ENCODE assay signal across 9 cellular contexts in genomic region chr11:6635082-6635932, GRCh38. TPM values are rescaled to one million over a fixed set of nuclear protein-coding genes. Genes with fewer than 3 reads are reported as not detected.
DNase-seq lines count a peak whose midpoint lies in the region; ATAC-seq and TF ChIP-seq lines count a peak whose summit lies in the region.
"Had no signal": no experiment of that assay in that cellular context is flagged by ENCODE, and none has a peak within 500 bp of the region (broad histone marks: within the 10 kb centered on the region; RNA-seq: fewer than 3 reads in every experiment).

No MANE protein-coding gene starts in this region.

- WGBS in esophagus squamous epithelium, 2 donors, result 54 to 64% methylated on average over 9 to 10 of the region's 10 CpGs

- H3K9ac ChIP-seq in muscle layer of colon (ENCODE audit: low read length), result peak overlapping the region; percentile 23

- H3K36me3 ChIP-seq in esophagus squamous epithelium, result peaks cover 0 to 35% (median 0%) of the 10 kb centered on the region in 3 donors
- peaks cover 44% of the 10 kb centered on the region for H3K36me3 ChIP-seq in muscle layer of colon (ENCODE audit: insufficient read depth, low read length)

- intact Hi-C loops in esophagus squamous epithelium (cut with DNase I), result no loop called here

- H3K4me1 ChIP-seq in esophagus squamous epithelium (peaks cover 8 to 62% (median 20%) of the 10 kb centered on the region in 3 donors), muscle layer of colon (ENCODE audit: insufficient read depth, low read length) (peaks cover 55% of the 10 kb centered on the region)

- TF ChIP-seq POLR2A in esophagus squamous epithelium (IDR thresholded peaks at IDR 0.05), result no peak

- peak; percentile 86 to 87 for DNase-seq in AML-193 (lab: John Stamatoyannopoulos, UW)
- DNase-seq in NOMO-1 (lab: John Stamatoyannopoulos, UW; ENCODE audit: unreplicated experiment in 2 of 2), result peak; percentile 86 to 91
- DNase-seq in esophagus squamous epithelium (lab: John Stamatoyannopoulos, UW), result no peak
- DNase-seq in RPMI8226, result no peak
- DNase-seq in activated CD4-positive, alpha-beta T cell treated with anti-CD3 and anti-CD28 coated beads for 1 hour, result no peak
- DNase-seq in T-helper 2 cell, result no peak
- DNase-seq: DND-41 had no signal

- peak overlapping the region in 3 of 4 donors; percentile 61 to 72 (median 63) for H3K27ac ChIP-seq in esophagus squamous epithelium
- H3K27ac ChIP-seq in muscle layer of colon (ENCODE audit: low read depth, low read length), result peak overlapping the region; percentile 67

- H3K27me3 ChIP-seq in esophagus squamous epithelium, result peaks cover 0 to 18% (median 0%) of the 10 kb centered on the region in 4 donors
- H3K27me3 ChIP-seq in muscle layer of colon (ENCODE audit: control insufficient read depth in 1 of 2, insufficient read depth in 2 of 2, low read length in 2 of 2), result no peaks in the 10 kb centered on the region

- no peak for ATAC-seq in GM18909 (IDR thresholded peaks at IDR 0.05; ENCODE audit: poor library complexity, unreplicated experiment)

- H3K4me3 ChIP-seq in esophagus squamous epithelium, result no peak overlapping the region
- H3K4me3 ChIP-seq in muscle layer of colon (ENCODE audit: low read depth in 1 of 2, low read length in 2 of 2), result no peak overlapping the region

- H3K9me3 ChIP-seq in esophagus squamous epithelium (no peaks in the 10 kb centered on the region), muscle layer of colon (ENCODE audit: low read length) (no peaks in the 10 kb centered on the region)

- no peak for TF ChIP-seq CTCF in esophagus squamous epithelium (IDR thresholded peaks at IDR 0.05)

RNA-seq across cellular contexts. Expression of gene TPP1, which starts 16.1 kb away (rescaled TPM):
- total RNA-seq in esophagus squamous epithelium, result 10 to 100 TPM; 15.4 to 34.9 (median 27.8) TPM

RNA-seq across cellular contexts. Expression of gene DCHS1, which starts 20.3 kb away (rescaled TPM):
- total RNA-seq in esophagus squamous epithelium, result 1 to 10 TPM; 1.1 to 9.9 (median 2.3) TPM

RNA-seq across cellular contexts. Expression of gene TAF10, which starts 23.3 kb away (rescaled TPM):
- 10 to 100 TPM; 31.9 to 69.2 (median 48.6) TPM for total RNA-seq in esophagus squamous epithelium

RNA-seq across cellular contexts. Expression of gene ILK, which starts 31.7 kb away (rescaled TPM):
- 100 to 1,000 TPM in 1 of 4 donors, 10 to 100 TPM in 3; 34.5 to 128 (median 49.5) TPM for total RNA-seq in esophagus squamous epithelium

RNA-seq across cellular contexts. Expression of gene RRP8, which starts 31.9 kb away (rescaled TPM):
- total RNA-seq in esophagus squamous epithelium, result 10 to 100 TPM; 10.9 to 23.5 (median 15.7) TPM

Comparison
In these comparisons a context has a peak if more than half of its experiments do, and no peak if none do; other contexts are left out.
1. DNase-seq: peak in AML-193 (2 of 2) and NOMO-1 (2 of 2); none in esophagus squamous epithelium (single experiment), RPMI8226 (single experiment), activated CD4-positive, alpha-beta T cell treated with anti-CD3 and anti-CD28 coated beads for 1 hour (single experiment) and T-helper 2 cell (0 of 5).